In the genomic region with DNA sequence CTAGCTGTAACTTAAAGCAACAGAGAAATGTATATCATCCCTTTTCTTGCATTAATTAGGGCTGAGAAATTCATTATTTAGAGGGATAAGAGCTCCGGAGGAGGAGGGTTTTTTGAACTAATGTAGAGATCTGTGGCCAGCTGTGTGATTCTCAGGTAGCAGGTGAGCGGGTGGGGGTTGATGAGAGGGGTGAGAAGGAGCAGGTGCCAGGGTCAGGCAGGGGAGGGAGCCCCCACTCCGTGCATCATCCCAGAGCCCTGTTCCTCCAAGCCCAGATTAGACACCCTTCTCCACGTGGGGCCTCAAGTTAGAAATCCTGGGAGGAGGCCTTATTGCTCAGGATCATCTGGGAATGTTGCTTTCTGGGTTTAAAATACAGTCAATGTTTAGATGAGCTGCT, we compare ENCODE assay signal across 19 cellular contexts. TPM values are rescaled to one million over a fixed set of nuclear protein-coding genes. Genes with fewer than 3 reads are reported as not detected.
DNase-seq lines count a peak whose midpoint lies in the region; ATAC-seq and TF ChIP-seq lines count a peak whose summit lies in the region.
"Had no signal": no experiment of that assay in that cellular context is flagged by ENCODE, and none has a peak within 500 bp of the region (broad histone marks: within the 10 kb centered on the region; RNA-seq: fewer than 3 reads in every experiment).

No MANE protein-coding gene starts in this region.

- H4K20me1 ChIP-seq in neural progenitor cell (ENCODE audit: low read depth): peaks cover 57% of the 10 kb centered on the region

- DNase-seq in right atrium auricular region (ENCODE audit: low spot score) (no peak), left cardiac atrium (no peak), neural progenitor cell (ENCODE audit: low spot score) (no peak), aorta (no peak), ecto neural progenitor cell (ENCODE audit: low spot score) (no peak), nucleus accumbens (lab: John Stamatoyannopoulos, UW) (no peak)
- DNase-seq: dermis blood vessel endothelial cell, HFFc6, NCI-H187, NCI-H524, SK-N-SH had no signal

- H3K4me2 ChIP-seq in neural progenitor cell: peak overlapping the region; percentile 38
- H3K4me2 ChIP-seq: SK-N-SH had no signal

- H2AFZ ChIP-seq in neural progenitor cell (replicated peaks): no peak overlapping the region

- peaks cover 83% of the 10 kb centered on the region for H3K79me2 ChIP-seq in neural progenitor cell (ENCODE audit: low read depth)

- H3K9me3 ChIP-seq in right atrium auricular region: no peaks in the 10 kb centered on the region
- H3K9me3 ChIP-seq in neural progenitor cell (ENCODE audit: low read depth): no peaks in the 10 kb centered on the region
- no peaks in the 10 kb centered on the region for H3K9me3 ChIP-seq in aorta (ENCODE audit: control insufficient read depth, low read length)
- H3K9me3 ChIP-seq: neutrophil, SK-N-SH had no signal

- ATAC-seq in left cardiac atrium: no peak
- ATAC-seq in activated T-helper 17 cell treated with anti-CD3 and anti-CD28 coated beads, Interleukin-2, amount 50 U/mL, for 72 hours (replicated peaks): no peak
- ATAC-seq in aorta (ENCODE audit: low FRiP score): no peak
- no peak for ATAC-seq in GM18498 (IDR thresholded peaks at IDR 0.05; ENCODE audit: unreplicated experiment)
- ATAC-seq: Panc1 had no signal

- 47 to 49% methylated on average over 4 of the region's 4 CpGs for WGBS in aorta, 2 donors

- H3K4me1 Mint-ChIP-seq in activated T-helper 17 cell treated with anti-CD3 and anti-CD28 coated beads, Interleukin-2, amount 50 U/mL, for 72 hours: peaks cover 20% of the 10 kb centered on the region
- H3K4me1 Mint-ChIP-seq in neural progenitor cell: peaks cover 76% of the 10 kb centered on the region

- H3K27ac ChIP-seq in right atrium auricular region (peak overlapping the region; percentile 88 to 93), neural progenitor cell (no peak overlapping the region), aorta (ENCODE audit: low read depth in 1 of 2, low read length in 2 of 2) (peak overlapping the region; percentile 29 to 53)
- H3K27ac ChIP-seq: neutrophil had no signal

- no peaks in the 10 kb centered on the region for H3K9me3 Mint-ChIP-seq in activated T-helper 17 cell treated with anti-CD3 and anti-CD28 coated beads, Interleukin-2, amount 50 U/mL, for 72 hours
- no peaks in the 10 kb centered on the region for H3K9me3 Mint-ChIP-seq in neural progenitor cell
- H3K9me3 Mint-ChIP-seq: activated T-helper 1 cell treated with anti-CD3 and anti-CD28 coated beads, Interleukin-12 subunit alpha, Interleukin-12 subunit beta, Interleukin-2, Interleukin-4 antibody, amounts not matched to agents 30 ng/mL and 10 ng/mL and 1 ng/mL, durations not matched to agents 14 hours and 24 hours and 36 hours; HFFc6; IgD-negative memory B cell had no signal

- H3K36me3 ChIP-seq in right atrium auricular region: peaks cover 76% of the 10 kb centered on the region
- no peaks in the 10 kb centered on the region for H3K36me3 ChIP-seq in neural progenitor cell
- H3K36me3 ChIP-seq in aorta (ENCODE audit: control insufficient read depth in 1 of 2, insufficient read depth in 2 of 2, low read length in 1 of 2): peaks cover 2 to 3% of the 10 kb centered on the region in 2 donors
- H3K36me3 ChIP-seq: neutrophil had no signal

- no peak overlapping the region for H3K4me3 ChIP-seq in right atrium auricular region
- H3K4me3 ChIP-seq in neural progenitor cell: no peak overlapping the region
- H3K4me3 ChIP-seq in aorta (ENCODE audit: low read length in 2 of 2): no peak overlapping the region

- peaks cover 3 to 100% of the 10 kb centered on the region in 2 donors for H3K4me1 ChIP-seq in right atrium auricular region
- H3K4me1 ChIP-seq in neural progenitor cell: peaks cover 70% of the 10 kb centered on the region
- H3K4me1 ChIP-seq in aorta (ENCODE audit: control insufficient read depth in 1 of 2, insufficient read depth in 2 of 2, low read length in 2 of 2): peaks cover 9 to 28% of the 10 kb centered on the region in 2 donors

- peak overlapping the region; percentile 29 for H3K4me3 Mint-ChIP-seq in activated T-helper 17 cell treated with anti-CD3 and anti-CD28 coated beads, Interleukin-2, amount 50 U/mL, for 72 hours
- no peak overlapping the region for H3K4me3 Mint-ChIP-seq in neural progenitor cell
- H3K4me3 Mint-ChIP-seq: activated naive CD8-positive, alpha-beta T cell; activated T-helper 1 cell treated with anti-CD3 and anti-CD28 coated beads, Interleukin-12 subunit alpha, Interleukin-12 subunit beta, Interleukin-2, Interleukin-4 antibody, amounts not matched to agents 30 ng/mL and 10 ng/mL and 1 ng/mL, durations not matched to agents 14 hours and 24 hours and 36 hours; HFFc6 had no signal

- no peak overlapping the region for H3K9ac ChIP-seq in neural progenitor cell
- H3K9ac ChIP-seq: SK-N-SH had no signal

- H3F3A ChIP-seq in neural progenitor cell (ENCODE audit: low read depth): peaks cover under 1% of the 10 kb centered on the region

- no peak for TF ChIP-seq CTCF in right atrium auricular region (IDR thresholded peaks at IDR 0.05)
- TF ChIP-seq CTCF in neural progenitor cell (IDR thresholded peaks at IDR 0.05): no peak

- no peaks in the 10 kb centered on the region for H3K27me3 Mint-ChIP-seq in activated T-helper 17 cell treated with anti-CD3 and anti-CD28 coated beads, Interleukin-2, amount 50 U/mL, for 72 hours
- H3K27me3 Mint-ChIP-seq in neural progenitor cell (ENCODE audit: insufficient read depth, low read depth): peaks cover 3% of the 10 kb centered on the region
- H3K27me3 Mint-ChIP-seq: activated naive CD8-positive, alpha-beta T cell had no signal

- H3K27ac Mint-ChIP-seq in activated T-helper 17 cell treated with anti-CD3 and anti-CD28 coated beads, Interleukin-2, amount 50 U/mL, for 72 hours: no peak overlapping the region
- no peak overlapping the region for H3K27ac Mint-ChIP-seq in neural progenitor cell
- H3K27ac Mint-ChIP-seq: activated naive CD8-positive, alpha-beta T cell; activated T-helper 1 cell treated with anti-CD3 and anti-CD28 coated beads, Interleukin-12 subunit alpha, Interleukin-12 subunit beta, Interleukin-2, Interleukin-4 antibody, amounts not matched to agents 30 ng/mL and 10 ng/mL and 1 ng/mL, durations not matched to agents 14 hours and 24 hours and 36 hours; HFFc6; IgD-negative memory B cell had no signal

- H3K36me3 Mint-ChIP-seq in activated T-helper 17 cell treated with anti-CD3 and anti-CD28 coated beads, Interleukin-2, amount 50 U/mL, for 72 hours (ENCODE audit: low read depth): no peaks in the 10 kb centered on the region
- H3K36me3 Mint-ChIP-seq in neural progenitor cell: peaks cover 9% of the 10 kb centered on the region

- intact Hi-C loops in left cardiac atrium (cut with DNase I): no loop called here
- intact Hi-C loops in aorta (cut with DNase I): loop anchor here (5.0 kb wide), 3 partner anchors 48 to 93 kb away; no protein-coding TSS in a partner anchor

- H3K27me3 ChIP-seq in right atrium auricular region (no peaks in the 10 kb centered on the region), neural progenitor cell (peaks cover 10% of the 10 kb centered on the region), aorta (ENCODE audit: control insufficient read depth in 1 of 2, insufficient read depth in 2 of 2, low read length in 1 of 2) (no peaks in the 10 kb centered on the region)
- H3K27me3 ChIP-seq: neutrophil had no signal

RNA-seq across cellular contexts. Expression of gene ZBTB16, which starts 24.9 kb away (rescaled TPM):
- 100 to 1,000 TPM in 1 of 2 donors, 10 to 100 TPM in 1; 65.5 to 101 TPM for total RNA-seq in right atrium auricular region
- 10 to 100 TPM; 65.2 to 79.5 TPM for total RNA-seq in left cardiac atrium
- total RNA-seq in activated T-helper 17 cell treated with anti-CD3 and anti-CD28 coated beads, Interleukin-2, amount 50 U/mL, for 72 hours: 10 to 100 TPM in 1 of 2 donors, 1 to 10 TPM in 1; 6.1 to 10.6 TPM
- 17.7 and 29.7 TPM in 2 replicates for total RNA-seq in neural progenitor cell (ENCODE audit: low replicate concordance)
- 100 to 1,000 TPM in 1 of 2 donors, 10 to 100 TPM in 1; 54.5 to 283 TPM for total RNA-seq in aorta
- 10 to 100 TPM; 32.9 to 94.5 TPM for polyA plus RNA-seq in aorta
- total RNA-seq: Daoy, HFFc6 had no signal
- polyA plus RNA-seq: SK-N-SH had no signal

Comparison
In these comparisons a context has a peak if more than half of its experiments do, and no peak if none do; other contexts are left out.
1. intact Hi-C loops: an anchor here in aorta (5.0 kb wide); none called in left cardiac atrium.